In the genomic region with DNA sequence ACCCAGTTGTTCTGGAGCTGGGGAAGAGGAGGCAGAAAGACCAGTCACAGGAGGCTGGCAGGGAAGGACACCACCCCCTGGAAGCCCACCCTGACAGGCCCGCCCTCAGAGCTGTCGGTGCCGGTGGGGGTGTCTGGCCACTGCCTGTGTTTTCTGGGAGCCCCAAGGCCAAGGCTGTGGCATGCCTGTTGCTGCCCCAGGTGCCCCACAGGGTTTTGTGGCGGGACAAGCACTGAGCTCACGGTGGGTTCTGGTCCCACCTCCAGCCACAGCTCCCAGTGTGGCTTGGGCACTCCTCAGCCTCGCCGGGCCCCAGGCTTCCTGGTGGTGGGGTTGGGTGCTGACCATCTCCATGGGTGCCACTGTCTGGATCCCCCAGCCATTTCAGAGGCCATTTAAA, we compare ENCODE assay signal across 2 cellular contexts.
TF ChIP-seq lines count a peak whose summit lies in the region.

No MANE protein-coding gene starts in this region.

TF ChIP-seq in HepG2, 621 proteins besides CTCF, POLR2A, EP300 and RAD21:
- TF ChIP-seq NBN (conservative IDR thresholded peaks at IDR 0.05) (no peak), AGO2 (optimal IDR thresholded peaks at IDR 0.05; ENCODE audit: low read depth, low read length) (peak; percentile 60)

TF ChIP-seq in H1, 55 proteins besides CTCF, POLR2A, EP300 and RAD21:
- TF ChIP-seq HDAC6 (IDR thresholded peaks at IDR 0.05; ENCODE audit: low read depth, low read length) (no peak), SP1 (IDR thresholded peaks at IDR 0.05; ENCODE audit: low read depth, low read length) (no peak), HDAC2 (IDR thresholded peaks at IDR 0.05; ENCODE audit: borderline replicate concordance in 1 of 2, low read depth in 2 of 2, low read length in 2 of 2) (no peak), TCF12 (IDR thresholded peaks at IDR 0.05; ENCODE audit: low read depth, low read length) (no peak), SIX5 (IDR thresholded peaks at IDR 0.05; ENCODE audit: low read depth, low read length) (no peak), TAF7 (optimal IDR thresholded peaks at IDR 0.05; ENCODE audit: borderline replicate concordance, low read depth, low read length) (no peak), ASH2L (IDR thresholded peaks at IDR 0.05; ENCODE audit: low read length) (no peak), YY1 (IDR thresholded peaks at IDR 0.05; ENCODE audit: low read depth, low read length) (no peak), TAF1 (IDR thresholded peaks at IDR 0.05; ENCODE audit: low read depth, low read length) (no peak)
- TF ChIP-seq, protein P1, sequence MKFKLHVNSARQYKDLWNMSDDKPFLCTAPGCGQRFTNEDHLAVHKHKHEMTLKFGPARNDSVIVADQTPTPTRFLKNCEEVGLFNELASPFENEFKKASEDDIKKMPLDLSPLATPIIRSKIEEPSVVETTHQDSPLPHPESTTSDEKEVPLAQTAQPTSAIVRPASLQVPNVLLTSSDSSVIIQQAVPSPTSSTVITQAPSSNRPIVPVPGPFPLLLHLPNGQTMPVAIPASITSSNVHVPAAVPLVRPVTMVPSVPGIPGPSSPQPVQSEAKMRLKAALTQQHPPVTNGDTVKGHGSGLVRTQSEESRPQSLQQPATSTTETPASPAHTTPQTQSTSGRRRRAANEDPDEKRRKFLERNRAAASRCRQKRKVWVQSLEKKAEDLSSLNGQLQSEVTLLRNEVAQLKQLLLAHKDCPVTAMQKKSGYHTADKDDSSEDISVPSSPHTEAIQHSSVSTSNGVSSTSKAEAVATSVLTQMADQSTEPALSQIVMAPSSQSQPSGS (IDR thresholded peaks at IDR 0.05; ENCODE audit: low read length): no peak
